ENCODE assay signal across 8 cellular contexts in genomic region chr3:36943601-36944000, GRCh38. TPM values are rescaled to one million over a fixed set of nuclear protein-coding genes. Genes with fewer than 3 reads are reported as not detected.
DNase-seq lines count a peak whose midpoint lies in the region; ATAC-seq and TF ChIP-seq lines count a peak whose summit lies in the region.

No MANE protein-coding gene starts in this region.

- H3K9me3 ChIP-seq in SJSA1 (replicated peaks) (peaks cover 13% of the 10 kb centered on the region), gastrocnemius medialis (peaks cover 0 to 4% (median 0%) of the 10 kb centered on the region in 3 donors)

- TF ChIP-seq CTCF in GM12864 (IDR thresholded peaks at IDR 0.05; ENCODE audit: low read depth, low read length, missing control alignments) (no peak), fibroblast of mammary gland (conservative IDR thresholded peaks at IDR 0.05; ENCODE audit: control insufficient read depth, insufficient read depth, low read depth, low read length) (no peak), gastrocnemius medialis (IDR thresholded peaks at IDR 0.05 in 4 of 5, conservative IDR thresholded peaks at IDR 0.05 in 1 of 5) (no peak)

- in situ Hi-C loops in gastrocnemius medialis (cut with MboI; ENCODE audit: low sequenced_read_pairs in 4 of 4) = no loop called here

- no peak for TF ChIP-seq POLR2A in gastrocnemius medialis (IDR thresholded peaks at IDR 0.05)

- H3K27me3 ChIP-seq in SJSA1 (replicated peaks) = no peaks in the 10 kb centered on the region
- peaks cover 5 to 27% (median 9%) of the 10 kb centered on the region in 3 donors for H3K27me3 ChIP-seq in gastrocnemius medialis

- intact Hi-C loops in gastrocnemius medialis (cut with DNase I; ENCODE audit: low total_unique reads) = loop anchor here (5.0 kb wide), 1 partner anchor 36 kb away; no protein-coding TSS in a partner anchor

- ATAC-seq in gastrocnemius medialis (no peak), GM19455 (IDR thresholded peaks at IDR 0.05; ENCODE audit: unreplicated experiment) (no peak)

- peaks cover 12% of the 10 kb centered on the region for H3K4me1 ChIP-seq in SJSA1 (replicated peaks)
- H3K4me1 ChIP-seq in gastrocnemius medialis = peaks cover 0 to 12% of the 10 kb centered on the region in 2 donors

- H3K36me3 ChIP-seq in SJSA1 = no peaks in the 10 kb centered on the region
- no peaks in the 10 kb centered on the region for H3K36me3 ChIP-seq in gastrocnemius medialis

- DNase-seq in GM12864 (ENCODE audit: low read depth) (no peak), SJSA1 (ENCODE audit: low read depth in 1 of 2, low spot score in 2 of 2) (no peak), fibroblast of mammary gland (ENCODE audit: low read depth) (no peak), gastrocnemius medialis (no peak), NCI-H2081 (lab: John Stamatoyannopoulos, UW) (no peak), RKO (ENCODE audit: low spot score) (no peak), retina (no peak)

- H3K27ac ChIP-seq in SJSA1 = no peak overlapping the region
- H3K27ac ChIP-seq in gastrocnemius medialis = no peak overlapping the region

- H3K4me3 ChIP-seq in GM12864 (ENCODE audit: low read depth, low read length) (peak overlapping the region; percentile 56), SJSA1 (peak overlapping the region; percentile 49), fibroblast of mammary gland (ENCODE audit: control insufficient read depth, low read depth, low read length) (peak overlapping the region; percentile 63), gastrocnemius medialis (peak overlapping the region; percentile 63 to 82 (median 68))

RNA-seq across cellular contexts. Expression of gene TRANK1, which starts 1.3 kb away (rescaled TPM):
- 0.91 and 2.4 TPM in 2 replicates for total RNA-seq in SJSA1 (2014; rRNA removed; shearing (Covaris generic))
- total RNA-seq in gastrocnemius medialis = 1 to 10 TPM; 2.1 to 4.6 (median 2.4) TPM

RNA-seq across cellular contexts. Expression of gene EPM2AIP1, which starts 49.3 kb away (rescaled TPM):
- 4.6 and 7.8 TPM in 2 replicates for total RNA-seq in SJSA1 (2014; rRNA removed; shearing (Covaris generic))
- total RNA-seq in gastrocnemius medialis = 10 to 100 TPM in 1 of 4 donors, 1 to 10 TPM in 3; 5.3 to 10.1 (median 8.6) TPM

RNA-seq across cellular contexts. Expression of gene MLH1, which starts 49.7 kb away (rescaled TPM):
- 43.1 and 98.5 TPM in 2 replicates for total RNA-seq in SJSA1 (2014; rRNA removed; shearing (Covaris generic))
- total RNA-seq in gastrocnemius medialis = 10 to 100 TPM; 25.2 to 52.5 (median 36.4) TPM
